8 cellular contexts compared by ENCODE assay signal in the genomic region with DNA sequence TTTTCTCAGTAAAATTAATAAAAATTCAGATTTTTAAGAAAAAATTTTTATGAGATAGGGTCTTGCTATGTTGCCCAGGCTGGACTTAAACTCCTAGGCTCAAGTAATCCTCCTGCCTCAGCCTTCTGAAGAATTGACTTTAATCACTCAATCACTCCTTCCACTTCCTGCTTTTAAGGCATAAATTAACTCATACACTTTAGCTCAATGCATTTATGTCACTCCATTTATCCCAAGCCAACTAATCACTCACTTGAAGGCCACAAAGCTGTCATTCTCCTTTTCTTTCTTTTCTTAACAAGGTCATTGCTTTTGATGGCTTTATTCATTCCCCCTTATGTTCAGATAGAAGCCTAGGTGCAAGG. TPM values are rescaled to one million over a fixed set of nuclear protein-coding genes. Genes with fewer than 3 reads are reported as not detected.
A peak's percentile ranks its signal among the peaks of the same experiment; 100 is the strongest.
DNase-seq lines count a peak whose midpoint lies in the region; ATAC-seq and TF ChIP-seq lines count a peak whose summit lies in the region.

No MANE protein-coding gene starts in this region.

- H3K4me3 ChIP-seq in heart right ventricle, result peak overlapping the region; percentile 85 to 99 (median 92)
- H3K4me3 ChIP-seq in HL-60 (replicated peaks; ENCODE audit: insufficient read depth, low read length), result peak overlapping the region; percentile 68
- H3K4me3 ChIP-seq in body of pancreas, result peak overlapping the region; percentile 67 to 86
- peak overlapping the region; percentile 92 for H3K4me3 ChIP-seq in mucosa of stomach (ENCODE audit: low read length)

- peak overlapping the region; percentile 77 for H3K9ac ChIP-seq in mucosa of stomach (ENCODE audit: low read length)

- TF ChIP-seq CTCF in heart right ventricle (IDR thresholded peaks at IDR 0.05) (no peak), HL-60 (IDR thresholded peaks at IDR 0.05; ENCODE audit: insufficient read depth, low read length) (no peak), body of pancreas (IDR thresholded peaks at IDR 0.05) (no peak), GM13977 (IDR thresholded peaks at IDR 0.05; ENCODE audit: extremely low read depth, insufficient read depth, missing control alignments) (no peak)

- ATAC-seq in heart right ventricle (no peak), Right ventricle myocardium superior (ENCODE audit: poor library complexity) (no peak), body of pancreas (no peak), left lobe of liver (no peak)

- peak overlapping the region in 8 of 10 donors; percentile 92 to 97 (median 94) for H3K27ac ChIP-seq in heart right ventricle
- H3K27ac ChIP-seq in HL-60 (replicated peaks), result peak overlapping the region; percentile 68
- H3K27ac ChIP-seq in body of pancreas, result peak overlapping the region; percentile 84 to 92 (median 88)

- H3K27me3 ChIP-seq in heart right ventricle, result no peaks in the 10 kb centered on the region
- no peaks in the 10 kb centered on the region for H3K27me3 ChIP-seq in HL-60 (ENCODE audit: insufficient read depth, poor library complexity, severe bottlenecking)
- no peaks in the 10 kb centered on the region for H3K27me3 ChIP-seq in body of pancreas
- no peaks in the 10 kb centered on the region for H3K27me3 ChIP-seq in mucosa of stomach (ENCODE audit: control insufficient read depth, insufficient read depth, low read length)

- no peak for TF ChIP-seq POLR2A in body of pancreas (IDR thresholded peaks at IDR 0.05)

- DNase-seq in heart right ventricle, result no peak
- DNase-seq in Right ventricle myocardium superior, result no peak
- DNase-seq in HL-60 (ENCODE audit: low read depth in 1 of 2, low spot score in 1 of 2), result no peak
- DNase-seq in body of pancreas, result no peak
- DNase-seq in left lobe of liver (ENCODE audit: low spot score), result no peak
- DNase-seq in NCI-H1092 treated with DMSO at 0.1 percent for 48 hours (lab: John Stamatoyannopoulos, UW), result no peak
- no peak for DNase-seq in GM13977 (ENCODE audit: low spot score)

- H3K9me3 ChIP-seq in heart right ventricle, result no peaks in the 10 kb centered on the region
- H3K9me3 ChIP-seq in body of pancreas, result no peaks in the 10 kb centered on the region
- H3K9me3 ChIP-seq in mucosa of stomach (ENCODE audit: control insufficient read depth, low read length), result no peaks in the 10 kb centered on the region

- H3K36me3 ChIP-seq in heart right ventricle, result peaks cover 0 to 52% (median 30%) of the 10 kb centered on the region in 9 donors
- H3K36me3 ChIP-seq in body of pancreas (replicated peaks in 1 of 2; ENCODE audit: insufficient read depth in 1 of 2, low read depth in 2 of 2), result peaks cover 0 to 2% of the 10 kb centered on the region in 2 donors
- H3K36me3 ChIP-seq in mucosa of stomach (ENCODE audit: control insufficient read depth, insufficient read depth, low read length), result no peaks in the 10 kb centered on the region

- H3K4me1 ChIP-seq in heart right ventricle (peaks cover 0 to 26% (median 19%) of the 10 kb centered on the region in 9 donors), body of pancreas (peaks cover 17% of the 10 kb centered on the region), mucosa of stomach (ENCODE audit: control insufficient read depth, insufficient read depth, low read length) (peaks cover 4% of the 10 kb centered on the region)

- intact Hi-C loops in heart right ventricle (cut with DNase I), result loop anchor here in 5 of 10 donors (10.0 kb wide), 3 partner anchors 54 to 214 kb away; a partner anchor contains a TSS
- intact Hi-C loops in Right ventricle myocardium superior (cut with DNase I), result loop anchor here (10.0 kb wide), 1 partner anchor 214 kb away; a partner anchor contains a TSS
- intact Hi-C loops in body of pancreas (cut with DNase I), result no loop called here

- in situ Hi-C loops in GM13977 (cut with MboI; ENCODE audit: low pct_unique_long_range_greater_than_20kb, low sequenced_read_pairs, unreplicated experiment), result no loop called here

RNA-seq across cellular contexts. Expression of a gene that starts 0.9 kb away (rescaled TPM):
- 10 to 100 TPM; 12.8 to 26.5 (median 17.8) TPM for total RNA-seq in heart right ventricle
- polyA plus RNA-seq in heart right ventricle, result 10 to 100 TPM; 20.0 to 25.8 TPM
- total RNA-seq in Right ventricle myocardium superior, result 12.4 TPM
- 10 to 100 TPM; 25.9 to 60.3 TPM for total RNA-seq in body of pancreas
- total RNA-seq in left lobe of liver, result 15.0 TPM

RNA-seq across cellular contexts. Expression of a gene that starts 8.5 kb away (rescaled TPM):
- 1 to 10 TPM; 1.1 to 2.0 (median 1.5) TPM for total RNA-seq in heart right ventricle
- 1 to 10 TPM in 1 of 2 donors, under 1 TPM in 1; 0.86 to 1.3 TPM for polyA plus RNA-seq in heart right ventricle
- 0.86 TPM for total RNA-seq in Right ventricle myocardium superior
- total RNA-seq in body of pancreas, result 1 to 10 TPM in 1 of 2 donors, not detected in 1; 2.1 TPM
- 0.70 TPM for total RNA-seq in left lobe of liver

RNA-seq across cellular contexts. Expression of a gene that starts 8.8 kb away (rescaled TPM):
- total RNA-seq in heart right ventricle (10 to 100 TPM; 17.5 to 38.5 (median 31.5) TPM), Right ventricle myocardium superior (32.4 TPM), body of pancreas (10 to 100 TPM in 1 of 2 donors, 1 to 10 TPM in 1; 7.8 to 31.6 TPM), left lobe of liver (12.5 TPM)
- polyA plus RNA-seq in heart right ventricle, result 10 to 100 TPM; 14.7 to 24.6 TPM

RNA-seq across cellular contexts. Expression of a gene that starts 41.1 kb away (rescaled TPM):
- total RNA-seq in heart right ventricle (over 10,000 TPM in 2 of 10 donors, 1,000 to 10,000 TPM in 8; 7,877 to 10,608 (median 8,590) TPM), Right ventricle myocardium superior (6,403 TPM), body of pancreas (10 to 100 TPM; 10.4 to 61.0 TPM), left lobe of liver (4.8 TPM)
- polyA plus RNA-seq in heart right ventricle, result over 10,000 TPM in 1 of 2 donors, 1,000 to 10,000 TPM in 1; 7,695 to 25,436 TPM

RNA-seq across cellular contexts. Expression of a gene that starts 42.0 kb away (rescaled TPM):
- 10 to 100 TPM; 18.9 to 65.4 (median 29.1) TPM for total RNA-seq in heart right ventricle
- polyA plus RNA-seq in heart right ventricle, result 100 to 1,000 TPM in 1 of 2 donors, 10 to 100 TPM in 1; 37.7 to 136 TPM
- total RNA-seq in Right ventricle myocardium superior, result 42.4 TPM
- not detected for total RNA-seq in body of pancreas
- total RNA-seq in left lobe of liver, result 0.13 TPM
